1 cellular context compared by ENCODE assay signal in genomic region chr5:73435640-73436534, GRCh38.
TF ChIP-seq lines count a peak whose summit lies in the region.

No MANE protein-coding gene starts in this region.

TF ChIP-seq in H1, 55 proteins besides CTCF, POLR2A, EP300 and RAD21:
- no peak for TF ChIP-seq GTF2F1 (IDR thresholded peaks at IDR 0.05; ENCODE audit: borderline replicate concordance, low read depth, low read length)
- TF ChIP-seq CTBP2 (IDR thresholded peaks at IDR 0.05; ENCODE audit: borderline replicate concordance, insufficient read depth, insufficient read length, low read length), result no peak
- TF ChIP-seq KDM4A (IDR thresholded peaks at IDR 0.05; ENCODE audit: low read depth, low read length, severe bottlenecking), result no peak
- TF ChIP-seq SUZ12 (IDR thresholded peaks at IDR 0.05; ENCODE audit: low read length), result peak; percentile 95
- no peak for TF ChIP-seq GABPA (IDR thresholded peaks at IDR 0.05; ENCODE audit: borderline replicate concordance, insufficient read depth, low read length)
- TF ChIP-seq POLR2AphosphoS5 (IDR thresholded peaks at IDR 0.05; ENCODE audit: low read depth, low read length), result no peak
- TF ChIP-seq MAX (IDR thresholded peaks at IDR 0.05), result no peak
- TF ChIP-seq POU5F1 (IDR thresholded peaks at IDR 0.05; ENCODE audit: low read depth, low read length), result no peak
- no peak for TF ChIP-seq BRCA1 (IDR thresholded peaks at IDR 0.05; ENCODE audit: low read depth, low read length)
- TF ChIP-seq CBX8 (IDR thresholded peaks at IDR 0.05; ENCODE audit: borderline replicate concordance, low read depth, low read length), result 0 out of 2 replicates have a peak, but pooled peaks have one; percentile 66
- no peak for TF ChIP-seq CBX5 (IDR thresholded peaks at IDR 0.05; ENCODE audit: low read depth, low read length)
- no peak for TF ChIP-seq SIN3A (conservative IDR thresholded peaks at IDR 0.05 in 1 of 2, IDR thresholded peaks at IDR 0.05 in 1 of 2; ENCODE audit: low read depth in 1 of 2, low read length in 2 of 2)
- no peak for TF ChIP-seq TAF1 (IDR thresholded peaks at IDR 0.05; ENCODE audit: low read depth, low read length)
- TF ChIP-seq RXRA (IDR thresholded peaks at IDR 0.05; ENCODE audit: insufficient read depth, low read depth, low read length), result no peak
- no peak for TF ChIP-seq KDM5A (IDR thresholded peaks at IDR 0.05; ENCODE audit: low read length)
- no peak for TF ChIP-seq ASH2L (IDR thresholded peaks at IDR 0.05; ENCODE audit: low read length)
- no peak for TF ChIP-seq RBBP5 (IDR thresholded peaks at IDR 0.05; ENCODE audit: borderline replicate concordance, low read depth, low read length)
- TF ChIP-seq BACH1 (IDR thresholded peaks at IDR 0.05; ENCODE audit: low read length), result no peak
- no peak for TF ChIP-seq RFX5 (IDR thresholded peaks at IDR 0.05; ENCODE audit: borderline replicate concordance, low read depth, low read length)
- no peak for TF ChIP-seq CHD1 (IDR thresholded peaks at IDR 0.05; ENCODE audit: low read depth, low read length)
- TF ChIP-seq SIRT6 (IDR thresholded peaks at IDR 0.05; ENCODE audit: low read length), result no peak
- peak; percentile 97 for TF ChIP-seq EZH2 (IDR thresholded peaks at IDR 0.05; ENCODE audit: low read depth, low read length, severe bottlenecking)
- TF ChIP-seq CREB1 (IDR thresholded peaks at IDR 0.05), result no peak
- TF ChIP-seq RNF2 (IDR thresholded peaks at IDR 0.05; ENCODE audit: borderline replicate concordance, low read depth, low read length, missing control alignments, poor library complexity, severe bottlenecking), result peak; percentile 89
- TF ChIP-seq TCF12 (IDR thresholded peaks at IDR 0.05; ENCODE audit: low read depth, low read length), result no peak
- no peak for TF ChIP-seq SP1 (IDR thresholded peaks at IDR 0.05; ENCODE audit: low read depth, low read length)
- no peak for TF ChIP-seq SAP30 (IDR thresholded peaks at IDR 0.05; ENCODE audit: insufficient read depth, insufficient replicate concordance, low read length)
- TF ChIP-seq SIX5 (IDR thresholded peaks at IDR 0.05; ENCODE audit: low read depth, low read length), result no peak
